Comparison of ENCODE assay signal across 1 cellular context in genomic region chr18:76495435-76496199, GRCh38.
A peak's percentile ranks its signal among the peaks of the same experiment; 100 is the strongest.
TF ChIP-seq lines count a peak whose summit lies in the region.

No MANE protein-coding gene starts in this region.

TF ChIP-seq in HEK293, 187 proteins besides CTCF, POLR2A, EP300 and RAD21 (continued from another document and continues in another):
- TF ChIP-seq TSHZ1 (tag by site-specific recombination; IDR thresholded peaks at IDR 0.05; ENCODE audit: borderline replicate concordance), result no peak
- no peak for TF ChIP-seq ZBTB6 (tag by site-specific recombination; IDR thresholded peaks at IDR 0.05)
- TF ChIP-seq ZNF670 (tag by site-specific recombination; IDR thresholded peaks at IDR 0.05; ENCODE audit: low read depth), result no peak
- TF ChIP-seq WT1 (tag by site-specific recombination; IDR thresholded peaks at IDR 0.05), result no peak
- TF ChIP-seq SP2 (tag by site-specific recombination; IDR thresholded peaks at IDR 0.05), result peak; percentile 30; the same call in 1 of the 2 replicates
- TF ChIP-seq ZNF274 (IDR thresholded peaks at IDR 0.05; ENCODE audit: low read length), result no peak
- TF ChIP-seq ZNF274 (tag by site-specific recombination; IDR thresholded peaks at IDR 0.05; ENCODE audit: borderline replicate concordance), result no peak
- TF ChIP-seq ZBTB11 (tag by site-specific recombination; conservative IDR thresholded peaks at IDR 0.05; ENCODE audit: low read depth), result peak; percentile 47; the same call in 1 of the 2 replicates
- no peak for TF ChIP-seq TCF7L2 (IDR thresholded peaks at IDR 0.05; ENCODE audit: borderline replicate concordance, low read depth, low read length)
- no peak for TF ChIP-seq ZNF366 (tag by site-specific recombination; conservative IDR thresholded peaks at IDR 0.05)
- TF ChIP-seq ZNF169 (tag by site-specific recombination; IDR thresholded peaks at IDR 0.05), result no peak
- TF ChIP-seq ZNF664 (tag by site-specific recombination; IDR thresholded peaks at IDR 0.05), result no peak
- TF ChIP-seq ZNF701 (tag by site-specific recombination; IDR thresholded peaks at IDR 0.05), result no peak
- no peak for TF ChIP-seq ZNF488 (tag by site-specific recombination; IDR thresholded peaks at IDR 0.05)
- no peak for TF ChIP-seq ZNF292 (tag by site-specific recombination; IDR thresholded peaks at IDR 0.05; ENCODE audit: borderline replicate concordance, low read depth)
- peak; percentile 52; the same call in 1 of the 2 replicates for TF ChIP-seq HIC1 (tag by site-specific recombination; IDR thresholded peaks at IDR 0.05)
- TF ChIP-seq ELK4 (IDR thresholded peaks at IDR 0.05; ENCODE audit: borderline replicate concordance, low read depth, low read length), result no peak
- TF ChIP-seq AEBP2 (tag by site-specific recombination; IDR thresholded peaks at IDR 0.05; ENCODE audit: borderline replicate concordance), result no peak
- no peak for TF ChIP-seq ZNF140 (tag by site-specific recombination; IDR thresholded peaks at IDR 0.05)
- no peak for TF ChIP-seq ZNF645 (tag by site-specific recombination; IDR thresholded peaks at IDR 0.05)
- no peak for TF ChIP-seq ZNF837 (tag by site-specific recombination; IDR thresholded peaks at IDR 0.05)
- no peak for TF ChIP-seq YY1 (tag by site-specific recombination; IDR thresholded peaks at IDR 0.05)
- no peak for TF ChIP-seq ZNF114 (tag by site-specific recombination; IDR thresholded peaks at IDR 0.05)
- TF ChIP-seq ZNF174 (tag by site-specific recombination; IDR thresholded peaks at IDR 0.05), result no peak
- TF ChIP-seq ZNF791 (tag by site-specific recombination; IDR thresholded peaks at IDR 0.05), result no peak
- no peak for TF ChIP-seq ZNF19 (tag by site-specific recombination; IDR thresholded peaks at IDR 0.05; ENCODE audit: low read depth)
- TF ChIP-seq ZNF335 (tag by site-specific recombination; conservative IDR thresholded peaks at IDR 0.05), result peak; percentile 52
- TF ChIP-seq ZNF239 (tag by site-specific recombination; IDR thresholded peaks at IDR 0.05), result no peak
- no peak for TF ChIP-seq KLF16 (tag by site-specific recombination; IDR thresholded peaks at IDR 0.05)
- TF ChIP-seq ZNF302 (tag by site-specific recombination; IDR thresholded peaks at IDR 0.05; ENCODE audit: low read depth), result no peak
- no peak for TF ChIP-seq ZNF544 (tag by site-specific recombination; IDR thresholded peaks at IDR 0.05)
- 0 out of 2 replicates have a peak, but pooled peaks have one; percentile 12 for TF ChIP-seq ZEB2 (tag by site-specific recombination; IDR thresholded peaks at IDR 0.05)
- no peak for TF ChIP-seq ZFHX2 (tag by site-specific recombination; conservative IDR thresholded peaks at IDR 0.05)
- TF ChIP-seq IKZF3 (tag by site-specific recombination; IDR thresholded peaks at IDR 0.05), result no peak
- TF ChIP-seq BCL11B (tag by site-specific recombination; IDR thresholded peaks at IDR 0.05; ENCODE audit: low read depth), result no peak
- TF ChIP-seq ZNF571 (tag by site-specific recombination; IDR thresholded peaks at IDR 0.05), result no peak
- no peak for TF ChIP-seq ZNF513 (tag by site-specific recombination; IDR thresholded peaks at IDR 0.05)
- no peak for TF ChIP-seq PRDM4 (tag by site-specific recombination; IDR thresholded peaks at IDR 0.05)
- TF ChIP-seq ZNF580 (tag by site-specific recombination; IDR thresholded peaks at IDR 0.05), result no peak
- TF ChIP-seq ZNF76 (tag by site-specific recombination; IDR thresholded peaks at IDR 0.05; ENCODE audit: borderline replicate concordance, low read depth), result no peak
- no peak for TF ChIP-seq ZBTB21 (tag by site-specific recombination; IDR thresholded peaks at IDR 0.05)
- TF ChIP-seq ZNF768 (tag by site-specific recombination; IDR thresholded peaks at IDR 0.05), result no peak
- no peak for TF ChIP-seq ZFP3 (tag by site-specific recombination; IDR thresholded peaks at IDR 0.05; ENCODE audit: low read depth)
- TF ChIP-seq ZNF629 (tag by site-specific recombination; IDR thresholded peaks at IDR 0.05), result 0 out of 2 replicates have a peak, but pooled peaks have one; percentile 29
